In the genomic region with DNA sequence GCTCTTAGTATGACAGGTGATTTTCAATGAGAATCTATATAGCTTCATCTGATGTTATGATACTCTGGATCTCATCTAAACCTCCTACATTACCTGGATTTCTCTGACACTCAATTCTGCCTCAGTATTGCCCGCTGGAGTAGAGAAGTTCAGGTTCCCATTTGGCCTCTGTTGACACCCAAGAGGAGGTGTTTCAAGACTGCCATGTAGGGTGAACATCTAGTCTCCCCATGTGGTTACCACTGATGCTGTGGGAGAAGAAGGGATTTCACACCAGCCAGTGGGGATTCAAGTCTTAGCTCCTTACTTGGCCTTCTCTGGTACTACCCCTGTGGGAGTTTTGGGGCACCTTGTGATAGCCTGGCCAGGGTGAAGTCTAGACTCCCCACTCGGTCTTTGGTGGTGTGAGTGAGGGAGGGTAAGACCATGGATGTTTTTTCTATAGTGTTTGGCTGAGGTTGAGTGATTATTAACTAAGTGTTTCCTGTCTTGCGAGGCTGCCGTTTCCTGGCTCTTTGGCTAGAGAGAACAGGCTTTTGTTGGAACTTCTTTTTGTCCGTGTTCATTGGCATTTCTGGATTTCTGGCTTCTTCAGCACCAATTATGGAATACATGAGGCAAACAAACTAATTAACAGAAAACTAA, we compare ENCODE assay signal across 1 cellular context.
TF ChIP-seq lines count a peak whose summit lies in the region.

No MANE protein-coding gene starts in this region.

TF ChIP-seq in HepG2, 621 proteins besides CTCF, POLR2A, EP300 and RAD21 (continued from another document and continues in another):
- TF ChIP-seq, protein P1, sequence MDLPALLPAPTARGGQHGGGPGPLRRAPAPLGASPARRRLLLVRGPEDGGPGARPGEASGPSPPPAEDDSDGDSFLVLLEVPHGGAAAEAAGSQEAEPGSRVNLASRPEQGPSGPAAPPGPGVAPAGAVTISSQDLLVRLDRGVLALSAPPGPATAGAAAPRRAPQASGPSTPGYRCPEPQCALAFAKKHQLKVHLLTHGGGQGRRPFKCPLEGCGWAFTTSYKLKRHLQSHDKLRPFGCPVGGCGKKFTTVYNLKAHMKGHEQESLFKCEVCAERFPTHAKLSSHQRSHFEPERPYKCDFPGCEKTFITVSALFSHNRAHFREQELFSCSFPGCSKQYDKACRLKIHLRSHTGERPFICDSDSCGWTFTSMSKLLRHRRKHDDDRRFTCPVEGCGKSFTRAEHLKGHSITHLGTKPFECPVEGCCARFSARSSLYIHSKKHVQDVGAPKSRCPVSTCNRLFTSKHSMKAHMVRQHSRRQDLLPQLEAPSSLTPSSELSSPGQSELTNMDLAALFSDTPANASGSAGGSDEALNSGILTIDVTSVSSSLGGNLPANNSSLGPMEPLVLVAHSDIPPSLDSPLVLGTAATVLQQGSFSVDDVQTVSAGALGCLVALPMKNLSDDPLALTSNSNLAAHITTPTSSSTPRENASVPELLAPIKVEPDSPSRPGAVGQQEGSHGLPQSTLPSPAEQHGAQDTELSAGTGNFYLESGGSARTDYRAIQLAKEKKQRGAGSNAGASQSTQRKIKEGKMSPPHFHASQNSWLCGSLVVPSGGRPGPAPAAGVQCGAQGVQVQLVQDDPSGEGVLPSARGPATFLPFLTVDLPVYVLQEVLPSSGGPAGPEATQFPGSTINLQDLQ (CRISPR knock-in tag; IDR thresholded peaks at IDR 0.05): no peak
- TF ChIP-seq, protein P2, sequence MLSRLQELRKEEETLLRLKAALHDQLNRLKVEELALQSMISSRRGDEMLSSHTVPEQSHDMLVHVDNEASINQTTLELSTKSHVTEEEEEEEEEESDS (CRISPR knock-in tag; IDR thresholded peaks at IDR 0.05; ENCODE audit: borderline replicate concordance): no peak
- TF ChIP-seq TAF1 (CRISPR knock-in tag; IDR thresholded peaks at IDR 0.05) (no peak), ZNF205 (CRISPR knock-in tag; IDR thresholded peaks at IDR 0.05) (no peak), ZBTB46 (CRISPR knock-in tag; IDR thresholded peaks at IDR 0.05; ENCODE audit: borderline replicate concordance) (no peak), DRAP1 (CRISPR knock-in tag; IDR thresholded peaks at IDR 0.05) (peak; percentile 55), SKIL (CRISPR knock-in tag; IDR thresholded peaks at IDR 0.05; ENCODE audit: borderline replicate concordance) (no peak), ZNF24 (IDR thresholded peaks at IDR 0.05) (no peak), KLF15 (CRISPR knock-in tag; IDR thresholded peaks at IDR 0.05; ENCODE audit: borderline replicate concordance) (no peak), MTF2 (CRISPR knock-in tag; IDR thresholded peaks at IDR 0.05; ENCODE audit: borderline replicate concordance) (no peak), PAX8 (CRISPR knock-in tag; IDR thresholded peaks at IDR 0.05; ENCODE audit: borderline replicate concordance) (no peak), SOX13 (IDR thresholded peaks at IDR 0.05) (no peak), SOX13 (CRISPR knock-in tag; conservative IDR thresholded peaks at IDR 0.05 in 1 of 2, IDR thresholded peaks at IDR 0.05 in 1 of 2) (0 out of 4 replicates have a peak, but pooled peaks of 1 of the 2 experiments have one; percentile 19), ELF4 (CRISPR knock-in tag; IDR thresholded peaks at IDR 0.05; ENCODE audit: borderline replicate concordance) (no peak), CHD4 (IDR thresholded peaks at IDR 0.05; ENCODE audit: borderline replicate concordance, low read length) (no peak), HNF4A (CRISPR knock-in tag; IDR thresholded peaks at IDR 0.05) (no peak), ZNF280B (CRISPR knock-in tag; IDR thresholded peaks at IDR 0.05; ENCODE audit: borderline replicate concordance) (no peak), RBM39 (IDR thresholded peaks at IDR 0.05; ENCODE audit: low read depth, low read length, poor library complexity, severe bottlenecking) (no peak), GMEB2 (CRISPR knock-in tag; IDR thresholded peaks at IDR 0.05; ENCODE audit: low read depth) (no peak), ZFP1 (CRISPR knock-in tag; IDR thresholded peaks at IDR 0.05) (no peak), SRF (IDR thresholded peaks at IDR 0.05; ENCODE audit: low read depth, low read length) (no peak), HMG20B (CRISPR knock-in tag; conservative IDR thresholded peaks at IDR 0.05) (no peak), TEAD3 (CRISPR knock-in tag; optimal IDR thresholded peaks at IDR 0.05; ENCODE audit: borderline replicate concordance) (no peak), EEA1 (CRISPR knock-in tag; IDR thresholded peaks at IDR 0.05; ENCODE audit: borderline replicate concordance) (no peak), THAP11 (CRISPR knock-in tag; IDR thresholded peaks at IDR 0.05) (no peak), MED1 (CRISPR knock-in tag; IDR thresholded peaks at IDR 0.05) (peak; percentile 65), THAP7 (CRISPR knock-in tag; IDR thresholded peaks at IDR 0.05) (no peak)
- TF ChIP-seq, protein P3, sequence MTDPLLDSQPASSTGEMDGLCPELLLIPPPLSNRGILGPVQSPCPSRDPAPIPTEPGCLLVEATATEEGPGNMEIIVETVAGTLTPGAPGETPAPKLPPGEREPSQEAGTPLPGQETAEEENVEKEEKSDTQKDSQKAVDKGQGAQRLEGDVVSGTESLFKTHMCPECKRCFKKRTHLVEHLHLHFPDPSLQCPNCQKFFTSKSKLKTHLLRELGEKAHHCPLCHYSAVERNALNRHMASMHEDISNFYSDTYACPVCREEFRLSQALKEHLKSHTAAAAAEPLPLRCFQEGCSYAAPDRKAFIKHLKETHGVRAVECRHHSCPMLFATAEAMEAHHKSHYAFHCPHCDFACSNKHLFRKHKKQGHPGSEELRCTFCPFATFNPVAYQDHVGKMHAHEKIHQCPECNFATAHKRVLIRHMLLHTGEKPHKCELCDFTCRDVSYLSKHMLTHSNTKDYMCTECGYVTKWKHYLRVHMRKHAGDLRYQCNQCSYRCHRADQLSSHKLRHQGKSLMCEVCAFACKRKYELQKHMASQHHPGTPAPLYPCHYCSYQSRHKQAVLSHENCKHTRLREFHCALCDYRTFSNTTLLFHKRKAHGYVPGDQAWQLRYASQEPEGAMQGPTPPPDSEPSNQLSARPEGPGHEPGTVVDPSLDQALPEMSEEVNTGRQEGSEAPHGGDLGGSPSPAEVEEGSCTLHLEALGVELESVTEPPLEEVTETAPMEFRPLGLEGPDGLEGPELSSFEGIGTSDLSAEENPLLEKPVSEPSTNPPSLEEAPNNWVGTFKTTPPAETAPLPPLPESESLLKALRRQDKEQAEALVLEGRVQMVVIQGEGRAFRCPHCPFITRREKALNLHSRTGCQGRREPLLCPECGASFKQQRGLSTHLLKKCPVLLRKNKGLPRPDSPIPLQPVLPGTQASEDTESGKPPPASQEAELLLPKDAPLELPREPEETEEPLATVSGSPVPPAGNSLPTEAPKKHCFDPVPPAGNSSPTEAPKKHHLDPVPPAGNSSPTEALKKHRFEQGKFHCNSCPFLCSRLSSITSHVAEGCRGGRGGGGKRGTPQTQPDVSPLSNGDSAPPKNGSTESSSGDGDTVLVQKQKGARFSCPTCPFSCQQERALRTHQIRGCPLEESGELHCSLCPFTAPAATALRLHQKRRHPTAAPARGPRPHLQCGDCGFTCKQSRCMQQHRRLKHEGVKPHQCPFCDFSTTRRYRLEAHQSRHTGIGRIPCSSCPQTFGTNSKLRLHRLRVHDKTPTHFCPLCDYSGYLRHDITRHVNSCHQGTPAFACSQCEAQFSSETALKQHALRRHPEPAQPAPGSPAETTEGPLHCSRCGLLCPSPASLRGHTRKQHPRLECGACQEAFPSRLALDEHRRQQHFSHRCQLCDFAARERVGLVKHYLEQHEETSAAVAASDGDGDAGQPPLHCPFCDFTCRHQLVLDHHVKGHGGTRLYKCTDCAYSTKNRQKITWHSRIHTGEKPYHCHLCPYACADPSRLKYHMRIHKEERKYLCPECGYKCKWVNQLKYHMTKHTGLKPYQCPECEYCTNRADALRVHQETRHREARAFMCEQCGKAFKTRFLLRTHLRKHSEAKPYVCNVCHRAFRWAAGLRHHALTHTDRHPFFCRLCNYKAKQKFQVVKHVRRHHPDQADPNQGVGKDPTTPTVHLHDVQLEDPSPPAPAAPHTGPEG (CRISPR knock-in tag; IDR thresholded peaks at IDR 0.05): no peak
- TF ChIP-seq, protein P4, sequence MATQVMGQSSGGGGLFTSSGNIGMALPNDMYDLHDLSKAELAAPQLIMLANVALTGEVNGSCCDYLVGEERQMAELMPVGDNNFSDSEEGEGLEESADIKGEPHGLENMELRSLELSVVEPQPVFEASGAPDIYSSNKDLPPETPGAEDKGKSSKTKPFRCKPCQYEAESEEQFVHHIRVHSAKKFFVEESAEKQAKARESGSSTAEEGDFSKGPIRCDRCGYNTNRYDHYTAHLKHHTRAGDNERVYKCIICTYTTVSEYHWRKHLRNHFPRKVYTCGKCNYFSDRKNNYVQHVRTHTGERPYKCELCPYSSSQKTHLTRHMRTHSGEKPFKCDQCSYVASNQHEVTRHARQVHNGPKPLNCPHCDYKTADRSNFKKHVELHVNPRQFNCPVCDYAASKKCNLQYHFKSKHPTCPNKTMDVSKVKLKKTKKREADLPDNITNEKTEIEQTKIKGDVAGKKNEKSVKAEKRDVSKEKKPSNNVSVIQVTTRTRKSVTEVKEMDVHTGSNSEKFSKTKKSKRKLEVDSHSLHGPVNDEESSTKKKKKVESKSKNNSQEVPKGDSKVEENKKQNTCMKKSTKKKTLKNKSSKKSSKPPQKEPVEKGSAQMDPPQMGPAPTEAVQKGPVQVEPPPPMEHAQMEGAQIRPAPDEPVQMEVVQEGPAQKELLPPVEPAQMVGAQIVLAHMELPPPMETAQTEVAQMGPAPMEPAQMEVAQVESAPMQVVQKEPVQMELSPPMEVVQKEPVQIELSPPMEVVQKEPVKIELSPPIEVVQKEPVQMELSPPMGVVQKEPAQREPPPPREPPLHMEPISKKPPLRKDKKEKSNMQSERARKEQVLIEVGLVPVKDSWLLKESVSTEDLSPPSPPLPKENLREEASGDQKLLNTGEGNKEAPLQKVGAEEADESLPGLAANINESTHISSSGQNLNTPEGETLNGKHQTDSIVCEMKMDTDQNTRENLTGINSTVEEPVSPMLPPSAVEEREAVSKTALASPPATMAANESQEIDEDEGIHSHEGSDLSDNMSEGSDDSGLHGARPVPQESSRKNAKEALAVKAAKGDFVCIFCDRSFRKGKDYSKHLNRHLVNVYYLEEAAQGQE (IDR thresholded peaks at IDR 0.05; ENCODE audit: borderline replicate concordance in 1 of 2, low read depth in 1 of 2, low read length in 2 of 2): no peak
- TF ChIP-seq, protein P5, sequence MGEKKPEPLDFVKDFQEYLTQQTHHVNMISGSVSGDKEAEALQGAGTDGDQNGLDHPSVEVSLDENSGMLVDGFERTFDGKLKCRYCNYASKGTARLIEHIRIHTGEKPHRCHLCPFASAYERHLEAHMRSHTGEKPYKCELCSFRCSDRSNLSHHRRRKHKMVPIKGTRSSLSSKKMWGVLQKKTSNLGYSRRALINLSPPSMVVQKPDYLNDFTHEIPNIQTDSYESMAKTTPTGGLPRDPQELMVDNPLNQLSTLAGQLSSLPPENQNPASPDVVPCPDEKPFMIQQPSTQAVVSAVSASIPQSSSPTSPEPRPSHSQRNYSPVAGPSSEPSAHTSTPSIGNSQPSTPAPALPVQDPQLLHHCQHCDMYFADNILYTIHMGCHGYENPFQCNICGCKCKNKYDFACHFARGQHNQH (CRISPR knock-in tag; IDR thresholded peaks at IDR 0.05): no peak
